ENCODE assay signal across 15 cellular contexts in genomic region chr7:45813771-45814170, GRCh38. TPM values are rescaled to one million over a fixed set of nuclear protein-coding genes. Genes with fewer than 3 reads are reported as not detected.
"Had no signal": no experiment of that assay in that cellular context is flagged by ENCODE, and none has a peak within 500 bp of the region (broad histone marks: within the 10 kb centered on the region; RNA-seq: fewer than 3 reads in every experiment).

No MANE protein-coding gene starts in this region.

RNA-seq across cellular contexts. Expression of gene CCDC201, which starts 59.1 kb away (rescaled TPM):
- total RNA-seq: activated B cell treated with CpG ODN at 0.5 μM for 24 hours; activated CD4-positive, alpha-beta memory T cell treated with anti-CD3 and anti-CD28 coated beads for 36 hours; activated CD4-positive, alpha-beta memory T cell treated with anti-CD3 and anti-CD28 coated beads, Interleukin-2, amount 10 ng/mL, durations not matched to agents 7 days and 5 days; activated CD4-positive, alpha-beta T cell treated with anti-CD3 and anti-CD28 coated beads for 36 hours; activated CD4-positive, alpha-beta T cell treated with anti-CD3 and anti-CD28 coated beads, Interleukin-2, amount 10 ng/mL, durations not matched to agents 24 days and 14 days; activated CD4-positive, alpha-beta T cell treated with anti-CD3 and anti-CD28 coated beads, Interleukin-2, amount 10 ng/mL, durations not matched to agents 7 days and 5 days; activated CD8-positive, alpha-beta memory T cell treated with anti-CD3 and anti-CD28 coated beads for 36 hours; activated CD8-positive, alpha-beta memory T cell treated with anti-CD3 and anti-CD28 coated beads, Interleukin-2, amount 10 ng/mL, durations not matched to agents 7 days and 5 days; activated CD8-positive, alpha-beta T cell treated with anti-CD3 and anti-CD28 coated beads for 36 hours; activated CD8-positive, alpha-beta T cell treated with anti-CD3 and anti-CD28 coated beads, Interleukin-2, amount 10 ng/mL, durations not matched to agents 7 days and 5 days; T-cell; T-helper 1 cell treated with Interleukin-12 subunit alpha and Interleukin-12 subunit beta and Interleukin-4 antibody, amounts not matched to agents 30 ng/mL and 1 ng/mL, for 36 hours; T-helper 17 cell; T-helper 2 cell treated with Interferon-gamma antibody and Interleukin-4, amounts not matched to agents 100 ng/mL and 5 ng/mL, for 36 hours; WTC11 had no signal
